14 cellular contexts compared by ENCODE assay signal in the genomic region with DNA sequence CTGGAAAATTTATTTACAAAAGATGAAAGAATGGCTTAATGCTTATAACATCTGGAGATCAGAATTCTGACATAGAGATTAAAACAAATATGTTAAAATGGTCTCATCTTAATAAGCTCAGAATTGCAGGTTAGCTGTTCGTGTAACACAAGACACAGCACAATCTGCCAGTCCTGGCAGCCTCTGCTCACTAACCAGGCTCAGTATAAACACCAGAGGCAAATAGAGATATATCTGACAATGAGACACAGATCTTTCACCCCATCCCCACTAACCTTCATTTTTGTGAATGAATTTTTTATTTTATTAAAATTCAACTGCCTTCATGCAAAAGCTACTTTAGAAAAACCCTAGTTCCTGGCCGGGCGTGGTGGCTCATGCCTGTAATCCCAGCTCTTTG. TPM values are rescaled to one million over a fixed set of nuclear protein-coding genes. Genes with fewer than 3 reads are reported as not detected.
DNase-seq lines count a peak whose midpoint lies in the region; TF ChIP-seq lines count a peak whose summit lies in the region.
"Had no signal": no experiment of that assay in that cellular context is flagged by ENCODE, and none has a peak within 500 bp of the region (broad histone marks: within the 10 kb centered on the region; RNA-seq: fewer than 3 reads in every experiment).

No MANE protein-coding gene starts in this region.

- no peaks in the 10 kb centered on the region for H3K36me3 Mint-ChIP-seq in progenitor cell of endocrine pancreas (ENCODE audit: insufficient read depth)
- H3K36me3 Mint-ChIP-seq: IgD-negative memory B cell had no signal

- no peak for TF ChIP-seq CTCF in progenitor cell of endocrine pancreas (IDR thresholded peaks at IDR 0.05; ENCODE audit: unreplicated experiment)

- DNase-seq in DMS 273 (lab: John Stamatoyannopoulos, UW; ENCODE audit: unreplicated experiment) (peak; percentile 62), DMS 273 treated with DMSO at 0.1 percent for 48 hours (lab: John Stamatoyannopoulos, UW) (no peak), G401 (ENCODE audit: low spot score) (peak; percentile 76), NCI-H2171 treated with DMSO at 0.1 percent for 48 hours (lab: John Stamatoyannopoulos, UW) (peak; percentile 73), cerebellum (ENCODE audit: low spot score) (peak; percentile 68), DMS79 treated with DMSO at 0.1 percent for 48 hours (lab: John Stamatoyannopoulos, UW) (no peak), progenitor cell of endocrine pancreas (ENCODE audit: low spot score, unreplicated experiment) (no peak)
- DNase-seq: AML-193; CD4-positive, alpha-beta T cell; DMS53; GDM1; H9; KBM-7 had no signal

- H3K9me3 Mint-ChIP-seq in progenitor cell of endocrine pancreas (ENCODE audit: low read depth) = no peaks in the 10 kb centered on the region
- H3K9me3 Mint-ChIP-seq: CD4-positive, alpha-beta T cell; H9 had no signal

- peaks cover 8% of the 10 kb centered on the region for H3K27me3 Mint-ChIP-seq in progenitor cell of endocrine pancreas

- no peak overlapping the region for H3K27ac Mint-ChIP-seq in progenitor cell of endocrine pancreas
- H3K27ac Mint-ChIP-seq: CD4-positive, alpha-beta T cell; H9; IgD-negative memory B cell had no signal

- peaks cover 4% of the 10 kb centered on the region for H3K4me1 Mint-ChIP-seq in progenitor cell of endocrine pancreas (ENCODE audit: low read depth)
- H3K4me1 Mint-ChIP-seq: IgD-negative memory B cell had no signal

- in situ Hi-C loops in G401 (cut with HindIII; ENCODE audit: low sequenced_read_pairs) = no loop called here

- no peak overlapping the region for H3K4me3 Mint-ChIP-seq in progenitor cell of endocrine pancreas (ENCODE audit: low read depth)
- H3K4me3 Mint-ChIP-seq: CD4-positive, alpha-beta T cell; H9; IgD-negative memory B cell had no signal

RNA-seq across cellular contexts. Expression of a gene that starts 51.8 kb away (rescaled TPM):
- 0.03 TPM in 1 of 2 replicates, not detected in the other for total RNA-seq in G401 (2014; rRNA removed; shearing (Covaris generic))
- total RNA-seq in cerebellum = 390 TPM
- total RNA-seq in progenitor cell of endocrine pancreas = 5.4 and 6.9 TPM in 2 replicates
- total RNA-seq: CD4-positive, alpha-beta T cell had no signal

Comparison
In these comparisons a context has a peak if more than half of its experiments do, and no peak if none do; other contexts are left out.
1. DNase-seq: peak in DMS 273 (single experiment), G401 (single experiment), NCI-H2171 treated with DMSO at 0.1 percent for 48 hours (single experiment) and cerebellum (single experiment); none in DMS 273 treated with DMSO at 0.1 percent for 48 hours (single experiment), DMS79 treated with DMSO at 0.1 percent for 48 hours (single experiment) and progenitor cell of endocrine pancreas (single experiment).
2. RNA of a gene that starts 51.8 kb away (total RNA-seq): 390 TPM in cerebellum (single experiment); 5.4 to 6.9 TPM in progenitor cell of endocrine pancreas and 0.03 TPM in G401; every median in the first group is over 10 times any median in the second.